ENCODE assay signal across 13 cellular contexts in genomic region chr4:147837435-147837834, GRCh38.
DNase-seq lines count a peak whose midpoint lies in the region; ATAC-seq, FAIRE-seq and TF ChIP-seq lines count a peak whose summit lies in the region.
"Had no signal": no experiment of that assay in that cellular context is flagged by ENCODE, and none has a peak within 500 bp of the region (broad histone marks: within the 10 kb centered on the region; RNA-seq: fewer than 3 reads in every experiment).

No MANE protein-coding gene starts in this region.

- H3K36me3 Mint-ChIP-seq in mesothelial cell of epicardium: no peaks in the 10 kb centered on the region
- H3K36me3 Mint-ChIP-seq: brain had no signal

- no peak overlapping the region for H3K4me3 ChIP-seq in A549
- no peak overlapping the region for H3K4me3 ChIP-seq in K562
- no peak overlapping the region for H3K4me3 ChIP-seq in kidney (ENCODE audit: low read length in 2 of 2)
- H3K4me3 ChIP-seq in MM.1S (ENCODE audit: low read length): no peak overlapping the region
- H3K4me3 ChIP-seq: BLaER1 treated with 17β-estradiol and CSF1 and Interleukin-3, amounts not matched to agents 10 nM and 100 nM; pancreas had no signal

- ATAC-seq in A549: peak; percentile 93 to 99
- peak; percentile 65; the same call in 1 of the 3 replicates for ATAC-seq in K562
- ATAC-seq: pancreas had no signal

- no peaks in the 10 kb centered on the region for H3F3A ChIP-seq in MM.1S (ENCODE audit: insufficient read depth, low read length)

- DNase-seq in A549 (ENCODE audit: low read depth in 1 of 2, low spot score in 1 of 2) (peak; percentile 27 to 58), H4 (ENCODE audit: low spot score) (peak; percentile 31), K562 (ENCODE audit: extremely low read depth in 1 of 4, low spot score in 3 of 4) (peak in 1 of 4 experiments; percentile 9), kidney (no peak), DMS153 treated with DMSO at 0.1 percent for 48 hours (lab: John Stamatoyannopoulos, UW; ENCODE audit: unreplicated experiment) (no peak), EL (no peak), MM.1S (no peak), mesothelial cell of epicardium (ENCODE audit: low spot score in 2 of 2, unreplicated experiment in 2 of 2) (no peak)
- DNase-seq: activated CD8-positive, alpha-beta memory T cell treated with anti-CD3 and anti-CD28 coated beads for 24 hours; pancreas; SHP77 had no signal

- peaks cover 46% of the 10 kb centered on the region for H3K4me1 Mint-ChIP-seq in mesothelial cell of epicardium

- H3K27ac ChIP-seq in A549 (no peak overlapping the region), K562 (ENCODE audit: extremely low read depth, low read depth, low read length) (no peak overlapping the region), kidney (ENCODE audit: low read depth in 2 of 2, low read length in 2 of 2) (no peak overlapping the region), MM.1S (ENCODE audit: low read length) (no peak overlapping the region)
- H3K27ac ChIP-seq: BLaER1 treated with 17β-estradiol and CSF1 and Interleukin-3, amounts not matched to agents 10 nM and 100 nM; pancreas had no signal

- no peaks in the 10 kb centered on the region for H3K9me2 ChIP-seq in MM.1S (replicated peaks; ENCODE audit: insufficient read depth, low read length)

- H3K4me2 ChIP-seq in A549 (no peak overlapping the region), K562 (ENCODE audit: insufficient read depth, low read length) (no peak overlapping the region), MM.1S (ENCODE audit: low read depth, low read length) (no peak overlapping the region)
- H3K4me2 ChIP-seq: BLaER1 treated with 17β-estradiol and CSF1 and Interleukin-3, amounts not matched to agents 10 nM and 100 nM had no signal

- H3K36me3 ChIP-seq in K562 (ENCODE audit: control insufficient read depth, insufficient read depth, low read length) (no peaks in the 10 kb centered on the region), kidney (ENCODE audit: control insufficient read depth in 1 of 2, insufficient read depth in 2 of 2, low read length in 2 of 2) (no peaks in the 10 kb centered on the region), MM.1S (replicated peaks; ENCODE audit: insufficient read depth, low read length) (no peaks in the 10 kb centered on the region)
- H3K36me3 ChIP-seq: pancreas had no signal

- no peak overlapping the region for H3K4me3 Mint-ChIP-seq in mesothelial cell of epicardium
- H3K4me3 Mint-ChIP-seq: brain had no signal

- TF ChIP-seq CTCF in A549 (IDR thresholded peaks at IDR 0.05) (no peak), K562 (IDR thresholded peaks at IDR 0.05 in 2 of 3, conservative IDR thresholded peaks at IDR 0.05 in 1 of 3; ENCODE audit: insufficient read depth in 2 of 3, low read depth in 1 of 3, low read length in 3 of 3) (peak in 2 of 3 experiments; percentile 11 to 60; a peak in 3 of 6 replicates), kidney (IDR thresholded peaks at IDR 0.05; ENCODE audit: borderline replicate concordance, extremely low read depth, insufficient read depth) (peak; percentile 8), MM.1S (IDR thresholded peaks at IDR 0.05; ENCODE audit: low read length) (no peak), mesothelial cell of epicardium (IDR thresholded peaks at IDR 0.05; ENCODE audit: unreplicated experiment) (no peak)

- CTCF ChIA-PET in A549 (lab: Yijun Ruan, JAX) (interaction anchor here (0.9 to 1.3 kb wide), 4 partner anchors 9 to 93 kb away, joined by 3 to 5 read pairs (median 3); no protein-coding TSS in a partner anchor), K562 (lab: Yijun Ruan, JAX; ENCODE audit: low intra/inter-chr PET ratio) (no interaction called here)

- TF ChIP-seq EP300 in A549 (IDR thresholded peaks at IDR 0.05) (no peak), K562 (IDR thresholded peaks at IDR 0.05; ENCODE audit: low read length) (no peak)

- no peak overlapping the region for H2AFZ ChIP-seq in K562 (ENCODE audit: low read depth, low read length)
- no peak overlapping the region for H2AFZ ChIP-seq in MM.1S (ENCODE audit: low read length)

- H3K9me3 Mint-ChIP-seq in mesothelial cell of epicardium: no peaks in the 10 kb centered on the region
- H3K9me3 Mint-ChIP-seq: brain had no signal

- no peaks in the 10 kb centered on the region for H3K79me2 ChIP-seq in K562 (ENCODE audit: control insufficient read depth, insufficient read depth, low read length)
- 0 out of 2 replicates have a peak, but pooled peaks cover 3% of the 10 kb centered on the region for H3K79me2 ChIP-seq in MM.1S (ENCODE audit: low read length)

- no peak for FAIRE-seq in A549 (lab: Jason Lieb, UNC)
- no peak for FAIRE-seq in K562 (lab: Jason Lieb, UNC)
- no peak for FAIRE-seq in kidney (lab: Jason Lieb, UNC)
- FAIRE-seq: pancreas had no signal

- H3K27me3 ChIP-seq in K562 (ENCODE audit: control insufficient read depth in 2 of 2, insufficient read depth in 2 of 2, low read length in 2 of 2) (no peaks in the 10 kb centered on the region; a peak in 1 of 5 replicates), MM.1S (replicated peaks; ENCODE audit: insufficient read depth, low read length) (no peaks in the 10 kb centered on the region)
- H3K27me3 ChIP-seq: BLaER1 treated with 17β-estradiol and CSF1 and Interleukin-3, amounts not matched to agents 10 nM and 100 nM; pancreas had no signal

- H3K9me1 ChIP-seq in K562 (ENCODE audit: control insufficient read depth, insufficient read depth, low read length): no peaks in the 10 kb centered on the region

- H3K9ac ChIP-seq in K562 (ENCODE audit: insufficient read depth in 1 of 2, low read depth in 2 of 2, low read length in 2 of 2): no peak overlapping the region
- no peak overlapping the region for H3K9ac ChIP-seq in kidney (ENCODE audit: low read length in 2 of 2)
- H3K9ac ChIP-seq in MM.1S (ENCODE audit: low read length): no peak overlapping the region
- H3K9ac ChIP-seq: BLaER1 treated with 17β-estradiol and CSF1 and Interleukin-3, amounts not matched to agents 10 nM and 100 nM had no signal

- no peaks in the 10 kb centered on the region for H3K27me3 Mint-ChIP-seq in mesothelial cell of epicardium (ENCODE audit: low read depth)
- H3K27me3 Mint-ChIP-seq: brain had no signal

- POLR2A ChIA-PET in A549 (lab: Yijun Ruan, JAX) (interaction anchor here (0.9 kb wide), 1 partner anchor 106 kb away, joined by 3 read pairs; the partner anchor contains the start of gene ARHGAP10), K562 (lab: Yijun Ruan, JAX) (no interaction called here)

- 0% methylated on average over 1 of the region's 1 CpG for WGBS in A549 (ENCODE audit: missing lambda C conversion rate)
- WGBS in K562 (ENCODE audit: insufficient coverage, low coverage, missing lambda C conversion rate): 0% methylated on average over 1 of the region's 1 CpG

- in situ Hi-C loops in K562 (cut with MboI): no loop called here

- intact Hi-C loops in K562 (cut with micrococcal nuclease) (no loop called here), kidney (cut with DNase I) (no loop called here)

- TF ChIP-seq POLR2A in A549 (IDR thresholded peaks at IDR 0.05; ENCODE audit: low read length) (no peak), K562 (conservative IDR thresholded peaks at IDR 0.05) (no peak)

- no TSS peak for BruUV-seq in K562 (replicated peaks; lab: Mats Ljungman, UMichigan)

- H3K9me3 ChIP-seq in A549 (no peaks in the 10 kb centered on the region), K562 (replicated peaks; ENCODE audit: control insufficient read depth, insufficient read depth, low read depth, low read length) (no peaks in the 10 kb centered on the region), kidney (ENCODE audit: control insufficient read depth in 1 of 2, low read length in 2 of 2) (no peaks in the 10 kb centered on the region), MM.1S (replicated peaks; ENCODE audit: insufficient read depth, low read length) (no peaks in the 10 kb centered on the region)
- H3K9me3 ChIP-seq: pancreas had no signal

- no peak overlapping the region for H3K27ac Mint-ChIP-seq in mesothelial cell of epicardium
- H3K27ac Mint-ChIP-seq: brain had no signal

- H4K20me1 ChIP-seq in K562 (replicated peaks; ENCODE audit: control insufficient read depth, insufficient read depth, low read length) (no peaks in the 10 kb centered on the region), MM.1S (ENCODE audit: insufficient read depth, low read length) (no peaks in the 10 kb centered on the region)
- H4K20me1 ChIP-seq: BLaER1 treated with 17β-estradiol and CSF1 and Interleukin-3, amounts not matched to agents 10 nM and 100 nM had no signal

- H3K4me1 ChIP-seq in A549 (peaks cover 3% of the 10 kb centered on the region), K562 (replicated peaks in 1 of 2; ENCODE audit: control insufficient read depth in 2 of 2, insufficient read depth in 2 of 2, low read length in 2 of 2) (no peaks in the 10 kb centered on the region; a peak in 1 of 5 replicates), kidney (ENCODE audit: control insufficient read depth in 1 of 2, insufficient read depth in 1 of 2, low read depth in 1 of 2, low read length in 2 of 2) (peaks cover 0 to 5% of the 10 kb centered on the region in 2 donors), MM.1S (ENCODE audit: low read length) (no peaks in the 10 kb centered on the region)

- peak in 1 of 2 experiments; percentile 21; a peak in 2 of 5 replicates for TF ChIP-seq RAD21 in A549 (conservative IDR thresholded peaks at IDR 0.05 in 1 of 2, IDR thresholded peaks at IDR 0.05 in 1 of 2)
- no peak for TF ChIP-seq RAD21 in K562 (CRISPR knock-in tag; conservative IDR thresholded peaks at IDR 0.05 in 1 of 2, IDR thresholded peaks at IDR 0.05 in 1 of 2)

TF ChIP-seq in A549, 52 proteins besides CTCF, POLR2A, EP300 and RAD21:
- TF ChIP-seq ZFP36 (IDR thresholded peaks at IDR 0.05; ENCODE audit: borderline replicate concordance, partially characterized antibody) (no peak), HES2 (IDR thresholded peaks at IDR 0.05) (no peak), HOXB5 (CRISPR knock-in tag; IDR thresholded peaks at IDR 0.05) (no peak), HDAC2 (IDR thresholded peaks at IDR 0.05) (no peak), FOXS1 (CRISPR knock-in tag; IDR thresholded peaks at IDR 0.05) (no peak)

TF ChIP-seq in K562, 482 proteins besides CTCF, POLR2A, EP300 and RAD21:
- TF ChIP-seq FOSL1 (tag; conservative IDR thresholded peaks at IDR 0.05) (no peak), MEF2D (tag; conservative IDR thresholded peaks at IDR 0.05; ENCODE audit: low read depth) (no peak), SUPT5H (IDR thresholded peaks at IDR 0.05) (no peak), ZNF384 (IDR thresholded peaks at IDR 0.05; ENCODE audit: low read depth, low read length) (peak; percentile 78)

Comparison
In these comparisons a context has a peak if more than half of its experiments do, and no peak if none do; other contexts are left out.
1. DNase-seq: peak in A549 (2 of 2) and H4 (single experiment); none in kidney (single experiment), DMS153 treated with DMSO at 0.1 percent for 48 hours (single experiment), EL (single experiment), MM.1S (single experiment) and mesothelial cell of epicardium (0 of 2).
2. CTCF ChIP-seq: peak in K562 (2 of 3) and kidney (single experiment); none in A549 (single experiment), MM.1S (single experiment) and mesothelial cell of epicardium (single experiment).
3. Of the 35 proteins assayed by ChIP-seq in both K562 and A549: peak only in K562: CTCF; only in A549: none; in both: none; in neither: 33; mixed calls (peak in some experiments, not most) for 1.